12 cellular contexts compared by ENCODE assay signal in the genomic region with DNA sequence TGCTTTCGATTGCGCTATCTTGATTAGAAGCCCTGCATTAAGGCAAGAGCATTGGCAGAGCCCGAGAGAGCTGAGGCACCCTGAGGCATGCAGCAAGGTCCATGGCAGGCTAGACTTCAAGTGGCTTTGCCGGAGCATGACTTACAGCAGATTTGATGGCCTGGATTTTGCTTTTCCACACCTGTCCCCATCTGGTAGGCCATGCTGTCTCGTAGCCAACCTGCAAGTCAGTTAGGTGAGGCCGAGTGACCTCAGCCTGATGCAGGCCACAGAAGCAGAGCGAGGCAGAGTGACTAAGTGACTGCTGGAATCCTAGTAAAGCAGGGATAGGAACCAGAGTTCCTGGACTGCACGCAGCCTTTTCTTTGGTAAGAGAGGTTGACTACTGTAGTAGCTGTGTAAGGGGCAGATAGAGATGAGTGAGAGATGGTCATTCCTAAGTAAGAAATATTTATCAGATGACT.
DNase-seq lines count a peak whose midpoint lies in the region; ATAC-seq and TF ChIP-seq lines count a peak whose summit lies in the region.
"Had no signal": no experiment of that assay in that cellular context is flagged by ENCODE, and none has a peak within 500 bp of the region (broad histone marks: within the 10 kb centered on the region; RNA-seq: fewer than 3 reads in every experiment).

No MANE protein-coding gene starts in this region.

- no peaks in the 10 kb centered on the region for H3K36me3 ChIP-seq in ACC112 (ENCODE audit: insufficient read depth, low read length)

- H3K4me3 ChIP-seq in ACC112 (ENCODE audit: low read depth, low read length) = no peak overlapping the region; the same call in 1 of the 2 replicates
- H3K4me3 ChIP-seq: BLaER1 had no signal

- no peak for ATAC-seq in HG03439 (IDR thresholded peaks at IDR 0.05; ENCODE audit: unreplicated experiment)

- DNase-seq in NCI-H82 treated with DMSO at 0.1 percent for 48 hours (lab: John Stamatoyannopoulos, UW; ENCODE audit: unreplicated experiment) (peak; percentile 50), erythroblast (lab: John Stamatoyannopoulos, UW) (peak; percentile 9 to 56), NCI-H128 (lab: John Stamatoyannopoulos, UW; ENCODE audit: unreplicated experiment) (no peak), inferior parietal cortex (ENCODE audit: extremely low spot score) (no peak)
- no peak for DNase-seq in stimulated activated CD4-positive, alpha-beta T cell treated with anti-CD3 and anti-CD28 coated beads, Interleukin-1b, Interleukin-23, amount 100 ng/mL, for 48 hours
- DNase-seq: activated naive CD4-positive, alpha-beta T cell treated with anti-CD3 and anti-CD28 coated beads, Interleukin-2, amount 50 U/mL, for 16 hours; stimulated activated CD4-positive, alpha-beta T cell treated with anti-CD3 and anti-CD28 coated beads, Interleukin-4, amount 100 ng/mL, for 1 hour; SW 1271 had no signal

- H3K27me3 Mint-ChIP-seq in nephron (ENCODE audit: low read depth) = no peaks in the 10 kb centered on the region

- no peak for TF ChIP-seq CTCF in nephron (IDR thresholded peaks at IDR 0.05; ENCODE audit: unreplicated experiment in 3 of 3)

- peak overlapping the region; percentile 66 for H2AFZ ChIP-seq in ACC112 (ENCODE audit: low read length, unreplicated experiment)

- H3K27me3 ChIP-seq in ACC112 (ENCODE audit: insufficient read depth, low read length) = no peaks in the 10 kb centered on the region
- H3K27me3 ChIP-seq: BLaER1 had no signal

- H3K36me3 Mint-ChIP-seq in nephron (ENCODE audit: low read depth) = peaks cover 18% of the 10 kb centered on the region

- H3K27ac Mint-ChIP-seq in nephron = peak overlapping the region; percentile 71 to 85 (median 84)

- H3K27ac ChIP-seq in ACC112 (ENCODE audit: low read depth, low read length) = peak overlapping the region; percentile 54
- H3K27ac ChIP-seq: BLaER1 had no signal

- no peaks in the 10 kb centered on the region for H3K9me3 Mint-ChIP-seq in nephron

- no peak overlapping the region for H3K4me3 Mint-ChIP-seq in nephron

- peaks cover 30% of the 10 kb centered on the region for H3K4me1 ChIP-seq in ACC112 (ENCODE audit: control insufficient read depth, insufficient read depth, low read length, unreplicated experiment)

- H3K4me1 Mint-ChIP-seq in nephron = peaks cover 81% of the 10 kb centered on the region

- TF ChIP-seq POLR2A in erythroblast (IDR thresholded peaks at IDR 0.05; ENCODE audit: low read length) = no peak

- no peaks in the 10 kb centered on the region for H3K79me2 ChIP-seq in ACC112 (ENCODE audit: control insufficient read depth, insufficient read depth, low read length, unreplicated experiment)

Comparison
In these comparisons a context has a peak if more than half of its experiments do, and no peak if none do; other contexts are left out.
1. DNase-seq: peak in NCI-H82 treated with DMSO at 0.1 percent for 48 hours (single experiment) and erythroblast (2 of 2); none in NCI-H128 (single experiment), inferior parietal cortex (single experiment) and stimulated activated CD4-positive, alpha-beta T cell treated with anti-CD3 and anti-CD28 coated beads, Interleukin-1b, Interleukin-23, amount 100 ng/mL, for 48 hours (single experiment).